Comparison of ENCODE assay signal across 17 cellular contexts in the genomic region with DNA sequence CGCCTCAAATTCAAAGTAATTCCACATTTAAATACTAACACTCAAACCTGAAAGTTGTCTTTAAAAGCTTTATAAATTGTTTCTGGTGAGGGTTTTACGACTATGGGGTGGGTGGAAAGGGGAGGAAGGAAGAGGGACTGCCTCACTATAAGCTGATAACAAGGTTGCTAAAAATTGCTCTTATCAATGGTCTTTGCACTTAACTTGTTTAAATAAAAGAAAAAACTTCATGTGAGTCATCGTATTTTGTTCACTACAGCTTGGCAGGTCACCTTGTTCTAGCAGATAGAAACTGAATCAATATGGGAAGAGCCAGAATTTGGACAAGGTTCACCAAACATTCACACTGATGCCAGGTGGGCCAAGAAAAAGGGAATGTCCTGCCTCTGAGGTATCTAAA.
DNase-seq lines count a peak whose midpoint lies in the region; ATAC-seq, FAIRE-seq and TF ChIP-seq lines count a peak whose summit lies in the region.
"Had no signal": no experiment of that assay in that cellular context is flagged by ENCODE, and none has a peak within 500 bp of the region (broad histone marks: within the 10 kb centered on the region; RNA-seq: fewer than 3 reads in every experiment).

No MANE protein-coding gene starts in this region.

- CTCF ChIA-PET in A673 (lab: Charles Lee) (no interaction called here), Panc1 (lab: Charles Lee) (no interaction called here)

- ATAC-seq in Panc1 (peak; percentile 61), omental fat pad (ENCODE audit: low FRiP score) (peak; percentile 45)
- ATAC-seq: GM12878 had no signal

- DNase-seq in A673 (ENCODE audit: low spot score) (no peak), Panc1 (ENCODE audit: low read depth, low spot score) (no peak), epithelial cell of prostate (ENCODE audit: low read depth, low spot score) (no peak), omental fat pad (ENCODE audit: low spot score) (no peak), D721Med (ENCODE audit: insufficient read length, low spot score) (no peak), iPS-NIHi7 (ENCODE audit: extremely low spot score) (no peak), DMS153 (lab: John Stamatoyannopoulos, UW) (no peak)
- DNase-seq in stimulated activated CD8-positive, alpha-beta memory T cell treated with anti-CD3 and anti-CD28 coated beads, Interleukin-4, amount 100 ng/mL, for 48 hours = no peak
- DNase-seq: activated T-cell treated with anti-CD3 and anti-CD28 coated beads, Interleukin-2, amount 50 U/mL, for 1 hour; adrenal gland; DND-41; effector CD4-positive, alpha-beta T cell; MM.1S; NCI-H2081; SW 1271; trophoblast cell had no signal

- H3K36me3 ChIP-seq in A673 (ENCODE audit: insufficient read depth, low read length, poor library complexity, severe bottlenecking) (peaks cover 7% of the 10 kb centered on the region), Panc1 (ENCODE audit: control insufficient read depth, insufficient read depth, low read length) (no peaks in the 10 kb centered on the region)
- H3K36me3 ChIP-seq: adrenal gland had no signal

- no peaks in the 10 kb centered on the region for H3K27me3 ChIP-seq in A673 (replicated peaks; ENCODE audit: insufficient read depth, low read depth, low read length, poor library complexity)
- no peaks in the 10 kb centered on the region for H3K27me3 ChIP-seq in Panc1 (ENCODE audit: control insufficient read depth, insufficient read depth, low read length)
- H3K27me3 ChIP-seq: adrenal gland had no signal

- H3K9me3 ChIP-seq in A673 (ENCODE audit: low read depth, low read length, poor library complexity, severe bottlenecking) (peaks cover 9% of the 10 kb centered on the region), Panc1 (ENCODE audit: control insufficient read depth, insufficient read depth, low read depth, low read length) (peaks cover 13% of the 10 kb centered on the region)
- H3K9me3 ChIP-seq: adrenal gland had no signal

- H3K4me3 ChIP-seq in A673 (ENCODE audit: low read depth, low read length, poor library complexity, severe bottlenecking) (no peak overlapping the region), Panc1 (ENCODE audit: low read depth in 2 of 2, low read length in 2 of 2) (no peak overlapping the region)
- H3K4me3 ChIP-seq: adrenal gland, GM12878 had no signal

- in situ Hi-C loops in Panc1 (cut with HindIII; ENCODE audit: low pct_unique_long_range_greater_than_20kb, low sequenced_read_pairs) = no loop called here

- intact Hi-C loops in A673 (cut with micrococcal nuclease; ENCODE audit: unreplicated experiment) = loop anchor here (10.0 kb wide), 1 partner anchor 245 kb away; no protein-coding TSS in a partner anchor
- intact Hi-C loops in Panc1 (cut with micrococcal nuclease; ENCODE audit: unreplicated experiment) = no loop called here

- peak overlapping the region; percentile 86 for H3K27ac ChIP-seq in A673 (ENCODE audit: low read depth, low read length, poor library complexity, severe bottlenecking)
- peak overlapping the region; percentile 96 for H3K27ac ChIP-seq in Panc1 (ENCODE audit: low read length)
- H3K27ac ChIP-seq in epithelial cell of prostate = peak overlapping the region; percentile 44
- H3K27ac ChIP-seq: adrenal gland had no signal

- POLR2A ChIA-PET in A673 (lab: Charles Lee; ENCODE audit: low non-redundant PET) (interaction anchor here (0.6 kb wide), 1 partner anchor 43 kb away, joined by 4 read pairs; no protein-coding TSS in a partner anchor), Panc1 (lab: Charles Lee) (interaction anchor here (1.0 kb wide), 1 partner anchor 15 kb away, joined by 3 read pairs; no protein-coding TSS in a partner anchor)

- TF ChIP-seq CTCF in A673 (conservative IDR thresholded peaks at IDR 0.05; ENCODE audit: low read depth, low read length) (no peak), Panc1 (IDR thresholded peaks at IDR 0.05) (no peak), omental fat pad (IDR thresholded peaks at IDR 0.05) (no peak), D721Med (IDR thresholded peaks at IDR 0.05; ENCODE audit: insufficient read depth, missing control alignments) (no peak)

- FAIRE-seq in D721Med (lab: Jason Lieb, UNC) = no peak
- FAIRE-seq: GM12878 had no signal

- H3K4me1 ChIP-seq in A673 (ENCODE audit: insufficient read depth, low read length, poor library complexity, severe bottlenecking) (peaks cover 53% of the 10 kb centered on the region), Panc1 (ENCODE audit: control insufficient read depth, insufficient read depth, low read length) (peaks cover 23% of the 10 kb centered on the region)

- BruUV-seq in A673 (replicated peaks; lab: Mats Ljungman, UMichigan) (no TSS peak), Panc1 (replicated peaks; lab: Mats Ljungman, UMichigan) (no TSS peak)

Comparison
In these comparisons a context has a peak if more than half of its experiments do, and no peak if none do; other contexts are left out.
1. H3K27ac ChIP-seq: peak in every context shown above with its lines; median percentile 96 in Panc1; 86 in A673; 44 in epithelial cell of prostate.